ENCODE assay signal across 8 cellular contexts in the genomic region with DNA sequence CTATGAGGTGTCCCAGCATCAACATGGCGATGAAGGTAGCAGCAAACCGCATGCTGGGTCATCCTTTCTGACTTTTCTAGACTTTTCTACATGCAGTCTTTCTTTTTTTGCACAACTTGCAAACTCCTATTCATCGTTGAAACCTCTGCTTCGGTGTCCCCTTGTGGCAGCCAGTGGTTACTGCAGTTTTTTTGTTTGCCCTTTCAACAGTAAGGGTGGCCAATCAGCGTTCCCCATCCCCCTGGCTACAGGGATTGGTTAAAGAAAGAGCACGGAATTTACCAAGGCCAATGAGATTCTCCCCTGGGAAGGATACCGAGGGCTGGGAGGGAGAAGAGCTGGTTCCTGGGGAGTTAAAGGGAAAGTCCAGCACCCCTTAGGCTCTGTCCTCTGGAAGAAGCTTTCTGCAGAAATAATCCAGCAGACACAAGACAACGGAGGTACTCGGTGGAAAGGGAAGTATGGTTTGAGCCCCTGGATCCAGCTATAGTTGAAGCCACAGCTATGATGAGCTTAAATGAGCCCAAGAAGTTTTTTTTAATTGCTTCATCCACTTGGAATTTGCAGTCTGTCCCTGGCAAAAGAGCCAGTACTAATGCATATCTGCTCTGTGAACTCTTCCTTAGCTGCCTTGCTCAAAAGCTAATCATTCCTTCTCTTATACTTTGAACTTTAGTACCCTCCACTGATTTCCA. TPM values are rescaled to one million over a fixed set of nuclear protein-coding genes. Genes with fewer than 3 reads are reported as not detected.
DNase-seq lines count a peak whose midpoint lies in the region; TF ChIP-seq lines count a peak whose summit lies in the region.

No MANE protein-coding gene starts in this region.

- H3K79me1 ChIP-seq in H9 (ENCODE audit: insufficient read depth, low read depth, low read length, poor library complexity, severe bottlenecking) (no peaks in the 10 kb centered on the region), neuronal stem cell (ENCODE audit: low read depth, low read length) (no peaks in the 10 kb centered on the region)

- no peaks in the 10 kb centered on the region for H4K20me1 ChIP-seq in H9 (ENCODE audit: control insufficient read depth, insufficient read depth, insufficient read length)

- H3K4ac ChIP-seq in H9 (ENCODE audit: low read depth, low read length) (no peak overlapping the region), neuronal stem cell (ENCODE audit: low read length) (no peak overlapping the region)

- peaks cover 2% of the 10 kb centered on the region for H3K23me2 ChIP-seq in H9 (ENCODE audit: insufficient read length, low read depth, low read length, poor library complexity, severe bottlenecking)

- H4K8ac ChIP-seq in H9 (replicated peaks; ENCODE audit: insufficient read length, low read depth, low read length) (no peak overlapping the region), neuronal stem cell (ENCODE audit: low read depth, low read length) (no peak overlapping the region)

- H3K4me2 ChIP-seq in H9 (ENCODE audit: insufficient read depth, insufficient read length, low read length) (peak overlapping the region; percentile 62), neuronal stem cell (ENCODE audit: insufficient read depth, low read length, poor library complexity, severe bottlenecking) (peak overlapping the region; percentile 45)

- H4K5ac ChIP-seq in H9 (ENCODE audit: insufficient read length, low read depth, low read length), result no peak overlapping the region

- H3K4me3 Mint-ChIP-seq in H9, result peak overlapping the region; percentile 63 to 81

- TF ChIP-seq CTCF in H9 (conservative IDR thresholded peaks at IDR 0.05), result peak; percentile 84

- H2BK120ac ChIP-seq in H9 (ENCODE audit: low read depth, low read length, poor library complexity, severe bottlenecking), result no peak overlapping the region
- no peak overlapping the region for H2BK120ac ChIP-seq in neuronal stem cell (ENCODE audit: low read depth, low read length)

- H3K4me3 ChIP-seq in MG63 (peak overlapping the region; percentile 29), neuronal stem cell (ENCODE audit: low read length in 2 of 2) (peak overlapping the region in 1 of 2 donors; percentile 44)

- peaks cover 18 to 25% of the 10 kb centered on the region in 2 experiments for H3K4me1 Mint-ChIP-seq in H9

- DNase-seq in ELF-1 (ENCODE audit: low read depth, low spot score), result peak; percentile 98
- peak; percentile 95 for DNase-seq in H9
- peak; percentile 95 for DNase-seq in MG63
- DNase-seq in SHP77 (lab: John Stamatoyannopoulos, UW), result peak; percentile 93 to 95
- DNase-seq in activated naive CD4-positive, alpha-beta T cell (lab: John Stamatoyannopoulos, UW), result peak; percentile 45 to 71 (median 58)
- peak; percentile 98 for DNase-seq in foreskin melanocyte
- peak; percentile 92 for DNase-seq in neuronal stem cell (ENCODE audit: low spot score)
- peak in 47 of 49 donors; percentile 28 to 96 (median 88) for DNase-seq in substantia nigra (lab: John Stamatoyannopoulos, UW)

- H3K36me3 Mint-ChIP-seq in H9 (ENCODE audit: insufficient read depth in 1 of 3, low read depth in 3 of 3), result no peaks in the 10 kb centered on the region

- H3K4me1 ChIP-seq in H9 (ENCODE audit: insufficient read depth, low read length), result no peaks in the 10 kb centered on the region
- peaks cover 0 to 5% of the 10 kb centered on the region in 2 donors for H3K4me1 ChIP-seq in neuronal stem cell (ENCODE audit: control insufficient read depth in 2 of 2, insufficient read depth in 1 of 2, low read depth in 1 of 2, low read length in 2 of 2)

- H3K23ac ChIP-seq in H9 (ENCODE audit: insufficient read length, low read depth, low read length) (no peak overlapping the region), neuronal stem cell (ENCODE audit: low read depth, low read length, poor library complexity) (no peak overlapping the region)

- H3K9me3 ChIP-seq in H9 (ENCODE audit: control insufficient read depth, low read depth, low read length) (no peaks in the 10 kb centered on the region), MG63 (no peaks in the 10 kb centered on the region), neuronal stem cell (replicated peaks in 1 of 2; ENCODE audit: control insufficient read depth in 2 of 2, insufficient read depth in 1 of 2, low read depth in 1 of 2, low read length in 2 of 2) (no peaks in the 10 kb centered on the region)

- H3K9me3 Mint-ChIP-seq in H9, result no peaks in the 10 kb centered on the region

- H3K27ac Mint-ChIP-seq in H9, result peak overlapping the region in 2 of 3 experiments; percentile 85 to 91; a peak in 5 of 7 replicates

- H2BK5ac ChIP-seq in H9 (ENCODE audit: insufficient read length, low read length) (no peak overlapping the region), neuronal stem cell (ENCODE audit: low read length) (no peak overlapping the region)

- H3K9ac ChIP-seq in H9 (ENCODE audit: extremely low read depth, insufficient read length, low read length) (no peak overlapping the region), neuronal stem cell (ENCODE audit: low read depth, low read length, poor library complexity) (no peak overlapping the region)

- no peak overlapping the region for H2BK20ac ChIP-seq in H9 (ENCODE audit: low read depth, low read length, poor library complexity, severe bottlenecking)

- H2AFZ ChIP-seq in H9 (ENCODE audit: low read length) (no peak overlapping the region), neuronal stem cell (ENCODE audit: low read length) (peak overlapping the region; percentile 76)

- no peaks in the 10 kb centered on the region for H3K79me2 ChIP-seq in H9 (ENCODE audit: insufficient read depth, low read length)

- H3K18ac ChIP-seq in H9 (ENCODE audit: insufficient read length, low read depth, low read length), result no peak overlapping the region
- H3K18ac ChIP-seq in neuronal stem cell (ENCODE audit: low read length), result no peak overlapping the region

- H2AK5ac ChIP-seq in H9 (ENCODE audit: insufficient read length, low read length) (no peak overlapping the region), neuronal stem cell (ENCODE audit: low read depth, low read length) (no peak overlapping the region)

- no peak overlapping the region for H3K56ac ChIP-seq in H9 (ENCODE audit: insufficient read length, low read depth, low read length)

- H4K91ac ChIP-seq in H9 (ENCODE audit: insufficient read length, low read depth, low read length) (no peak overlapping the region), neuronal stem cell (ENCODE audit: low read depth, low read length, poor library complexity) (no peak overlapping the region)

- no peak overlapping the region for H3K27ac ChIP-seq in H9 (ENCODE audit: insufficient read length, low read depth, low read length)
- H3K27ac ChIP-seq in neuronal stem cell (replicated peaks; ENCODE audit: low read length), result peak overlapping the region; percentile 56
- H3K27ac ChIP-seq in substantia nigra (ENCODE audit: low read depth, low read length, poor library complexity, severe bottlenecking), result peak overlapping the region; percentile 74

- H3T11ph ChIP-seq in H9 (ENCODE audit: low read length), result no peak overlapping the region

- H2BK15ac ChIP-seq in H9 (ENCODE audit: low read depth, low read length), result no peak overlapping the region
- no peak overlapping the region for H2BK15ac ChIP-seq in neuronal stem cell (ENCODE audit: low read length)

- H3K27me3 ChIP-seq in H9 (ENCODE audit: insufficient read depth, low read length), result no peaks in the 10 kb centered on the region
- H3K27me3 ChIP-seq in MG63, result no peaks in the 10 kb centered on the region
- H3K27me3 ChIP-seq in neuronal stem cell (ENCODE audit: control insufficient read depth in 3 of 3, insufficient read depth in 3 of 3, low read depth in 1 of 3, low read length in 3 of 3), result no peaks in the 10 kb centered on the region

- peaks cover 1% of the 10 kb centered on the region; the same call in 1 of the 2 replicates for H3K27me3 Mint-ChIP-seq in H9 (ENCODE audit: low read depth)

- no CpG with 5 or more reads among the region's 9 CpGs for WGBS in H9 (ENCODE audit: extremely low coverage, insufficient read length, low lambda C conversion rate)
- WGBS in neuronal stem cell (ENCODE audit: extremely low coverage in 2 of 2, insufficient read length in 2 of 2, insufficient replicate concordance in 1 of 2), 2 donors, result no CpG with 5 or more reads among the region's 9 CpGs

- H3K14ac ChIP-seq in H9 (ENCODE audit: insufficient read depth, low read length) (no peak overlapping the region), neuronal stem cell (ENCODE audit: low read length) (no peak overlapping the region)

- H2BK12ac ChIP-seq in H9 (ENCODE audit: insufficient read length, low read depth, low read length) (no peak overlapping the region), neuronal stem cell (ENCODE audit: low read length) (no peak overlapping the region)

- H3K36me3 ChIP-seq in MG63 (no peaks in the 10 kb centered on the region), neuronal stem cell (replicated peaks in 1 of 2; ENCODE audit: control insufficient read depth in 2 of 2, insufficient read depth in 2 of 2, low read length in 2 of 2) (no peaks in the 10 kb centered on the region)

RNA-seq across cellular contexts. Expression of a gene that starts 5.6 kb away (rescaled TPM):
- 342 and 344 TPM in 2 replicates for total RNA-seq in H9 (2021)
- total RNA-seq in MG63 (2014; rRNA removed; shearing (Covaris generic); ENCODE audit: low replicate concordance), result 335 and 636 TPM in 2 replicates
- 355 TPM for polyA plus RNA-seq in neuronal stem cell (2013, experiment 1 of 2)
- polyA plus RNA-seq in neuronal stem cell (2013, experiment 2 of 2), result 349 TPM

RNA-seq across cellular contexts. Expression of a gene that starts 11.9 kb away (rescaled TPM):
- 61.4 and 64.8 TPM in 2 replicates for total RNA-seq in H9 (2021)
- 5.5 and 11.2 TPM in 2 replicates for total RNA-seq in MG63 (2014; rRNA removed; shearing (Covaris generic); ENCODE audit: low replicate concordance)
- 10.5 TPM for polyA plus RNA-seq in neuronal stem cell (2013, experiment 1 of 2)
- polyA plus RNA-seq in neuronal stem cell (2013, experiment 2 of 2), result 10.8 TPM

RNA-seq across cellular contexts. Expression of a gene that starts 47.1 kb away (rescaled TPM):
- 103 and 109 TPM in 2 replicates for total RNA-seq in H9 (2021)
- 85.7 and 102 TPM in 2 replicates for total RNA-seq in MG63 (2014; rRNA removed; shearing (Covaris generic); ENCODE audit: low replicate concordance)
- 126 TPM for polyA plus RNA-seq in neuronal stem cell (2013, experiment 1 of 2)
- polyA plus RNA-seq in neuronal stem cell (2013, experiment 2 of 2), result 119 TPM

RNA-seq across cellular contexts. Expression of a gene that starts 54.2 kb away (rescaled TPM):
- total RNA-seq in H9 (2021), result 0.39 and 0.48 TPM in 2 replicates
- total RNA-seq in MG63 (2014; rRNA removed; shearing (Covaris generic); ENCODE audit: low replicate concordance), result 0.03 and 0.05 TPM in 2 replicates
- polyA plus RNA-seq in neuronal stem cell (2013, experiment 1 of 2), result 0.81 TPM
- polyA plus RNA-seq in neuronal stem cell (2013, experiment 2 of 2), result 1.1 TPM

RNA-seq across cellular contexts. Expression of a gene that starts 57.5 kb away (rescaled TPM):
- 5.7 and 7.0 TPM in 2 replicates for total RNA-seq in H9 (2021)
- 2.3 and 13.1 TPM in 2 replicates for total RNA-seq in MG63 (2014; rRNA removed; shearing (Covaris generic); ENCODE audit: low replicate concordance)
- 5.3 TPM for polyA plus RNA-seq in neuronal stem cell (2013, experiment 1 of 2)
- polyA plus RNA-seq in neuronal stem cell (2013, experiment 2 of 2), result 5.1 TPM
